Comparison of ENCODE assay signal across 24 cellular contexts in the genomic region with DNA sequence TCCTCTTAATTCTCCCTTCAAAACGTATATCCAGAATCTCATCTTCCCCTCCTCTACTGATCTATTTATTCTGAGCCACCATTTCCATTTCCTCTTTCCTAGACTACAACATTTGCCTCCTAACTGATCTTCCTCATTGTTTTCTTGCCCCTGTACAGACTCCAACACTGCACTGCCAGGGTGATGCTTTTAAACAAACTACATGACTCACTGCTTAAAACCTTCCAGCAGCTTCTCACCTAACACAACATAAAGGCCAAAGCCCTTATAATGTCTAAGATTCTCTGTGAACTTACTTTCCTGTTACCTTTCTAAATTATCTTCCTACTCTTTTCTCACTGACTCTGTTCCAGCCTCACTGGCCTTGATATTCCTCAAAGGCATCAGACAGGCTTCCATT.
DNase-seq lines count a peak whose midpoint lies in the region; ATAC-seq, FAIRE-seq and TF ChIP-seq lines count a peak whose summit lies in the region.
"Had no signal": no experiment of that assay in that cellular context is flagged by ENCODE, and none has a peak within 500 bp of the region (broad histone marks: within the 10 kb centered on the region; RNA-seq: fewer than 3 reads in every experiment).

No MANE protein-coding gene starts in this region.

- TF ChIP-seq CTCF in PC-3 (conservative IDR thresholded peaks at IDR 0.05; ENCODE audit: low read depth, low read length): no peak
- TF ChIP-seq CTCF in endothelial cell of umbilical vein (IDR thresholded peaks at IDR 0.05; ENCODE audit: extremely low read depth in 1 of 2, insufficient read depth in 1 of 2, low read depth in 1 of 2, low read length in 2 of 2): no peak

- H3K4me3 ChIP-seq in PC-3 (ENCODE audit: low read length) (no peak overlapping the region), endothelial cell of umbilical vein (replicated peaks in 1 of 3; ENCODE audit: insufficient read depth in 1 of 3, low read depth in 1 of 3, low read length in 3 of 3) (no peak overlapping the region)
- H3K4me3 ChIP-seq: GM23338, skin epidermis had no signal

- H3K4me1 ChIP-seq in PC-3 (ENCODE audit: insufficient read depth, low read length) (peaks cover 25% of the 10 kb centered on the region), endothelial cell of umbilical vein (ENCODE audit: control insufficient read depth, extremely low read depth, insufficient read depth, low read length) (peaks cover 4% of the 10 kb centered on the region)
- H3K4me1 ChIP-seq: Caco-2 had no signal

- H3K9me2 ChIP-seq in PC-3 (replicated peaks; ENCODE audit: low read length): no peaks in the 10 kb centered on the region

- dilution Hi-C loops in endothelial cell of umbilical vein (cut with MboI; ENCODE audit: extremely low pct_ligation_motif_present, low sequenced_read_pairs): no loop called here

- no peaks in the 10 kb centered on the region for H3K36me3 ChIP-seq in PC-3 (ENCODE audit: low read depth, low read length)
- H3K36me3 ChIP-seq in endothelial cell of umbilical vein (ENCODE audit: control insufficient read depth in 2 of 2, extremely low read depth in 1 of 2, insufficient read depth in 2 of 2, low read length in 2 of 2): no peaks in the 10 kb centered on the region

- no peaks in the 10 kb centered on the region for H3F3A ChIP-seq in PC-3 (ENCODE audit: low read length, unreplicated experiment)

- ATAC-seq in PC-3 (peak; percentile 78), HG03108 (IDR thresholded peaks at IDR 0.05; ENCODE audit: unreplicated experiment) (no peak)
- ATAC-seq: GM23338; left colon; SK-N-SH treated with all-trans-retinoic acid at 6 μM for 48 hours; stimulated activated memory B cell treated with anti-CD40 and anti-IgM and Interleukin-4, amounts not matched to agents 10 μg/mL and 1 μg/mL and 100 μg/mL, for 72 hours; WTC11 had no signal

- H3K9ac ChIP-seq in PC-3 (ENCODE audit: low read length) (no peak overlapping the region), endothelial cell of umbilical vein (replicated peaks; ENCODE audit: extremely low read depth, insufficient read depth, low read length) (no peak overlapping the region)

- H3K27me3 ChIP-seq in PC-3 (ENCODE audit: low read length) (no peaks in the 10 kb centered on the region), endothelial cell of umbilical vein (ENCODE audit: control insufficient read depth in 2 of 2, insufficient read depth in 2 of 2, low read length in 2 of 2) (no peaks in the 10 kb centered on the region)

- H3K9me3 ChIP-seq in PC-3 (ENCODE audit: low read length) (no peaks in the 10 kb centered on the region), endothelial cell of umbilical vein (replicated peaks; ENCODE audit: control insufficient read depth, insufficient read depth, low read length) (no peaks in the 10 kb centered on the region)
- H3K9me3 ChIP-seq: Caco-2 had no signal

- no peak for FAIRE-seq in endothelial cell of umbilical vein (lab: Jason Lieb, UNC)
- FAIRE-seq: GM12892 had no signal

- H3K27ac ChIP-seq in PC-3 (ENCODE audit: low read length) (peak overlapping the region; percentile 61), endothelial cell of umbilical vein (ENCODE audit: insufficient read depth, low read depth, low read length) (no peak overlapping the region)
- H3K27ac ChIP-seq: skin epidermis had no signal

- POLR2A ChIA-PET in PC-3 (lab: Charles Lee; ENCODE audit: unreplicated experiment) (interaction anchor here (0.5 kb wide), 1 partner anchor 91 kb away, joined by 3 read pairs; no protein-coding TSS in a partner anchor), endothelial cell of umbilical vein (lab: Charles Lee) (no interaction called here)

- TF ChIP-seq POLR2A in endothelial cell of umbilical vein (IDR thresholded peaks at IDR 0.05; ENCODE audit: low read depth, low read length): no peak

- BruUV-seq in PC-3 (replicated peaks; lab: Mats Ljungman, UMichigan): no TSS peak
- BruUV-seq in endothelial cell of umbilical vein (replicated peaks; lab: Mats Ljungman, UMichigan): no TSS peak

- DNase-seq in H4 (ENCODE audit: low spot score) (peak; percentile 39), PC-3 (peak; percentile 66), endothelial cell of umbilical vein (ENCODE audit: low read depth, low spot score) (peak; percentile 50), lung microvascular endothelial cell (ENCODE audit: low read depth in 2 of 2) (peak; percentile 32 to 70), HuH-7 (ENCODE audit: low spot score) (no peak), nucleus accumbens (lab: John Stamatoyannopoulos, UW) (no peak)
- DNase-seq: activated CD4-positive, alpha-beta T cell treated with anti-CD3 and anti-CD28 coated beads, Interleukin-2, amount 50 U/mL, for 4 hours; activated CD8-positive, alpha-beta memory T cell treated with anti-CD3 and anti-CD28 coated beads, Interleukin-2, amount 50 U/mL, for 4 hours; C1 segment of cervical spinal cord; Caco-2; effector CD4-positive, alpha-beta T cell; EL; left colon; naive B cell; NCI-H1092; NCI-H187 treated with DMSO at 0.1 percent for 48 hours; NCI-H748 treated with DMSO at 0.1 percent for 48 hours had no signal

- H4K20me1 ChIP-seq in PC-3 (ENCODE audit: low read length): no peaks in the 10 kb centered on the region
- no peaks in the 10 kb centered on the region for H4K20me1 ChIP-seq in endothelial cell of umbilical vein (replicated peaks; ENCODE audit: control insufficient read depth, extremely low read depth, insufficient read depth, low read length)

- H3K79me2 ChIP-seq in PC-3 (ENCODE audit: low read length) (no peaks in the 10 kb centered on the region), endothelial cell of umbilical vein (ENCODE audit: control insufficient read depth, insufficient read depth, low read length) (no peaks in the 10 kb centered on the region)

- intact Hi-C loops in PC-3 (cut with micrococcal nuclease): no loop called here
- intact Hi-C loops in endothelial cell of umbilical vein (cut with micrococcal nuclease): no loop called here

- H3K4me2 ChIP-seq in PC-3 (ENCODE audit: low read length) (peak overlapping the region; percentile 30; the same call in 1 of the 2 replicates), endothelial cell of umbilical vein (ENCODE audit: insufficient read depth, low read length) (no peak overlapping the region)
- H3K4me2 ChIP-seq: GM23338 had no signal

- no peaks in the 10 kb centered on the region for H3K9me1 ChIP-seq in endothelial cell of umbilical vein (replicated peaks; ENCODE audit: control insufficient read depth, extremely low read depth, insufficient read depth, low read length)

- CTCF ChIA-PET in PC-3 (lab: Charles Lee) (no interaction called here), endothelial cell of umbilical vein (lab: Charles Lee) (interaction anchor here (1.0 kb wide), 1 partner anchor 176 kb away, joined by 3 read pairs; no protein-coding TSS in a partner anchor)

- no peak overlapping the region for H2AFZ ChIP-seq in PC-3 (ENCODE audit: low read length)
- no peak overlapping the region for H2AFZ ChIP-seq in endothelial cell of umbilical vein (ENCODE audit: low read depth, low read length)
- H2AFZ ChIP-seq: GM23338 had no signal

TF ChIP-seq in endothelial cell of umbilical vein, 7 proteins besides CTCF, POLR2A, EP300 and RAD21:
- peak; percentile 38 for TF ChIP-seq FOS (IDR thresholded peaks at IDR 0.05; ENCODE audit: borderline replicate concordance, insufficient read depth, low read length)
- TF ChIP-seq POLR2AphosphoS5 (IDR thresholded peaks at IDR 0.05; ENCODE audit: insufficient read depth, low read depth, low read length): no peak
- no peak for TF ChIP-seq JUN (IDR thresholded peaks at IDR 0.05; ENCODE audit: borderline replicate concordance, insufficient read depth, insufficient read length, low read depth)
- TF ChIP-seq MYC (IDR thresholded peaks at IDR 0.05; ENCODE audit: low read depth, low read length): no peak

Comparison
In these comparisons a context has a peak if more than half of its experiments do, and no peak if none do; other contexts are left out.
1. DNase-seq: peak in H4 (single experiment), PC-3 (single experiment), endothelial cell of umbilical vein (single experiment) and lung microvascular endothelial cell (2 of 2); none in HuH-7 (single experiment) and nucleus accumbens (0 of 56).